Comparison of ENCODE assay signal across 17 cellular contexts in the genomic region with DNA sequence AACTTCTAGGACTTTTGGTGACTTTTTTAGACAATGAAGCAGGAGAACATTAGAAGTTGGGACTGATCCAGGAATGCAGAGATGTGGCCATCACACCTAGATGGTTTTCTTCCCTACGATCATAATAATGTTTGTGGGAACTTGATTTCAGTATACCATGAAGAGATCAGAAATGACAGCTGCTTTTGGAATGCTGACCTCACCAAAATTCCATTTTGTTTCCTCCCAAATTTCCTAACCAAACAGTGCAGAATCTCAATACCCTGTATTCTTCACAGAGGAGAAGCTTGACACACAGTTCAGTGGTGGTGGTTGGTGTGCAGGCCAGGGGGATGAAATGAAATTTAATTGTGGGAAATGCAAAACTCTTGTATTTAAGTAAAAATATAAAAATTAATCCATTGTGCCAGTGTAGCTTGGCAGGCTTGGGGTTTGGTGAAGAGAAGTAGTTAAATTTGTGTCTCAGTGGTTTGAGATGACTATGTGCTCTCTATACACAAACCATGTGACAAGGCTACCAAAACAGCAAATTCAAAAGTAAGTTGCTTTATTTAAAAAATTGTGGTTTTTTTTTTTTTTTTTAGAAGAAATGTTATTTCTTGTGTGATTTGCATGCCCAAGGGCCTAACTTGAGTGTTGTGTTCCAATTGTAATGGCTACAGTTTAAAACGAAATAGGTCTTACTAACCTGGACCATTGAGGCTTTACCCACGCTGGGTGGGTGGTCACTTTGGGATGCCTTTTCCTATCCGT.
DNase-seq lines count a peak whose midpoint lies in the region; ATAC-seq, FAIRE-seq and TF ChIP-seq lines count a peak whose summit lies in the region.
"Had no signal": no experiment of that assay in that cellular context is flagged by ENCODE, and none has a peak within 500 bp of the region (broad histone marks: within the 10 kb centered on the region; RNA-seq: fewer than 3 reads in every experiment).

No MANE protein-coding gene starts in this region.

- H3K4me2 ChIP-seq in DOHH2 (ENCODE audit: low read length) (0 out of 2 replicates have a peak overlapping the region, but pooled peaks have one; percentile 22), GM12878 (ENCODE audit: control insufficient read depth, insufficient read depth) (peak overlapping the region; percentile 17)

- H3K9me3 Mint-ChIP-seq in stimulated activated effector memory CD8-positive, alpha-beta T cell treated with anti-CD3 and anti-CD28 coated beads, Interleukin-12 subunit alpha, Interleukin-12 subunit beta, amount 100 ng/mL, for 72 hours, result peaks cover 7% of the 10 kb centered on the region

- SMC1A ChIA-PET in GM12878 (lab: Charles Lee; ENCODE audit: uncharacterized antibody, unreplicated experiment), result interaction anchor here (0.7 to 2.6 kb wide), 18 partner anchors 7 to 168 kb away, joined by 3 to 15 read pairs (median 4); no protein-coding TSS in a partner anchor

- CTCF ChIA-PET in GM12878 (lab: Yijun Ruan, JAX), result interaction anchor here (0.6 to 1.6 kb wide), 4 partner anchors 8 to 129 kb away, joined by 4 to 9 read pairs (median 4); no protein-coding TSS in a partner anchor

- no peak overlapping the region for H3K27ac Mint-ChIP-seq in stimulated activated effector memory CD8-positive, alpha-beta T cell treated with anti-CD3 and anti-CD28 coated beads, Interleukin-12 subunit alpha, Interleukin-12 subunit beta, amount 100 ng/mL, for 72 hours

- RAD21 ChIA-PET in GM12878 (lab: Charles Lee; ENCODE audit: unreplicated experiment), result interaction anchor here (0.7 to 3.1 kb wide), 11 partner anchors 8 to 136 kb away, joined by 3 to 10 read pairs (median 4); no protein-coding TSS in a partner anchor

- H3K4me3 Mint-ChIP-seq in stimulated activated effector memory CD8-positive, alpha-beta T cell treated with anti-CD3 and anti-CD28 coated beads, Interleukin-12 subunit alpha, Interleukin-12 subunit beta, amount 100 ng/mL, for 72 hours, result no peak overlapping the region
- H3K4me3 Mint-ChIP-seq: activated T-cell treated with anti-CD3 and anti-CD28 coated beads, Interleukin-2, amount 50 U/mL, for 4 hours; neural crest cell had no signal

- no TSS peak for BruUV-seq in GM12878 (replicated peaks; lab: Mats Ljungman, UMichigan)

- H3K9me3 ChIP-seq in DOHH2 (ENCODE audit: control insufficient read depth, insufficient read depth, low read length) (no peaks in the 10 kb centered on the region), GM12878 (replicated peaks; ENCODE audit: control insufficient read depth, insufficient read depth, low read length) (peaks cover 22% of the 10 kb centered on the region)
- H3K9me3 ChIP-seq: HAP-1 had no signal

- H3K4me1 ChIP-seq in DOHH2 (ENCODE audit: control insufficient read depth, low read length) (peaks cover 17% of the 10 kb centered on the region), GM12878 (ENCODE audit: control insufficient read depth, insufficient read depth, low read length) (peaks cover 17% of the 10 kb centered on the region)
- H3K4me1 ChIP-seq: HAP-1, left lung had no signal

- H3K4me3 ChIP-seq in DOHH2 (ENCODE audit: low read length) (no peak overlapping the region), GM12878 (no peak overlapping the region)
- H3K4me3 ChIP-seq: HAP-1, left lung had no signal

- H3K27ac ChIP-seq in DOHH2 (ENCODE audit: low read depth, low read length) (no peak overlapping the region), GM12878 (ENCODE audit: control insufficient read depth, insufficient read depth) (peak overlapping the region; percentile 50)
- H3K27ac ChIP-seq: left lung, WERI-Rb-1 had no signal

- H3K9ac ChIP-seq in GM12878 (ENCODE audit: control insufficient read depth, insufficient read depth, low read length), result no peak overlapping the region

- H3K4me1 Mint-ChIP-seq in stimulated activated effector memory CD8-positive, alpha-beta T cell treated with anti-CD3 and anti-CD28 coated beads, Interleukin-12 subunit alpha, Interleukin-12 subunit beta, amount 100 ng/mL, for 72 hours, result peaks cover 5% of the 10 kb centered on the region
- H3K4me1 Mint-ChIP-seq: neural crest cell had no signal

- H2AFZ ChIP-seq in GM12878 (ENCODE audit: control insufficient read depth, low read depth, low read length), result no peak overlapping the region

- DNase-seq in GM12878 (ENCODE audit: low read depth, low spot score) (peak; percentile 40), Right ventricle myocardium superior (no peak), RPMI8226 (no peak)
- DNase-seq in stimulated activated effector memory CD8-positive, alpha-beta T cell treated with anti-CD3 and anti-CD28 coated beads, Interleukin-12 subunit alpha, Interleukin-12 subunit beta, amount 100 ng/mL, for 72 hours (ENCODE audit: low spot score in 2 of 2), result no peak
- DNase-seq: activated T-cell treated with anti-CD3 and anti-CD28 coated beads, Interleukin-2, amount 50 U/mL, for 4 hours; effector CD4-positive, alpha-beta T cell; glutamatergic neuron; left lung; NCI-H1417 treated with DMSO at 0.1 percent for 48 hours; NCI-H524; WERI-Rb-1 had no signal

- FAIRE-seq in GM12878 (lab: Jason Lieb, UNC), result no peak

- H3K27me3 ChIP-seq in DOHH2 (ENCODE audit: control insufficient read depth, low read length), result no peaks in the 10 kb centered on the region
- no peaks in the 10 kb centered on the region for H3K27me3 ChIP-seq in GM12878 (replicated peaks in 1 of 2; ENCODE audit: control insufficient read depth in 2 of 2, insufficient read depth in 2 of 2, low read length in 1 of 2)
- H3K27me3 ChIP-seq: left lung had no signal

- TF ChIP-seq POLR2A in GM12878 (IDR thresholded peaks at IDR 0.05; ENCODE audit: low read depth, low read length), result no peak

- H3K36me3 Mint-ChIP-seq in stimulated activated effector memory CD8-positive, alpha-beta T cell treated with anti-CD3 and anti-CD28 coated beads, Interleukin-12 subunit alpha, Interleukin-12 subunit beta, amount 100 ng/mL, for 72 hours, result no peaks in the 10 kb centered on the region

- ATAC-seq in GM21529 (IDR thresholded peaks at IDR 0.05; ENCODE audit: unreplicated experiment), result peak; percentile 55
- ATAC-seq in HG03432 (IDR thresholded peaks at IDR 0.05; ENCODE audit: unreplicated experiment), result peak; percentile 71
- ATAC-seq in GM12878, result peak; percentile 78
- ATAC-seq in Right ventricle myocardium superior (ENCODE audit: poor library complexity), result no peak
- no peak for ATAC-seq in stimulated activated effector memory CD8-positive, alpha-beta T cell treated with anti-CD3 and anti-CD28 coated beads, Interleukin-12 subunit alpha, Interleukin-12 subunit beta, amount 100 ng/mL, for 72 hours
- no peak for ATAC-seq in GM19023 (IDR thresholded peaks at IDR 0.05; ENCODE audit: unreplicated experiment)
- ATAC-seq: left lung had no signal

- WGBS in GM12878 (ENCODE audit: insufficient coverage, insufficient replicate concordance, low lambda C conversion rate, missing lambda C conversion rate), result 11% methylated on average over 4 of the region's 4 CpGs

- H4K20me1 ChIP-seq in DOHH2 (ENCODE audit: control insufficient read depth, insufficient read depth, low read depth, low read length) (no peaks in the 10 kb centered on the region), GM12878 (ENCODE audit: control insufficient read depth, insufficient read depth) (no peaks in the 10 kb centered on the region)

- no peak for TF ChIP-seq CTCF in DOHH2 (IDR thresholded peaks at IDR 0.05; ENCODE audit: low read depth, low read length, poor library complexity, severe bottlenecking)
- TF ChIP-seq CTCF in GM12878 (IDR thresholded peaks at IDR 0.05 in 2 of 3, conservative IDR thresholded peaks at IDR 0.05 in 1 of 3; ENCODE audit: control insufficient read depth in 2 of 3, extremely low read depth in 1 of 3, insufficient read depth in 1 of 3, low read depth in 3 of 3, low read length in 3 of 3), result no peak

- TF ChIP-seq EP300 in GM12878 (IDR thresholded peaks at IDR 0.05; ENCODE audit: borderline replicate concordance in 1 of 2, control insufficient read depth in 1 of 2, low read depth in 2 of 2, low read length in 2 of 2), result no peak

- POLR2A ChIA-PET in GM12878 (lab: Charles Lee), result interaction anchor here (0.7 to 2.8 kb wide), 4 partner anchors 11 to 131 kb away, joined by 3 to 11 read pairs (median 4); no protein-coding TSS in a partner anchor

- intact Hi-C loops in GM12878 (cut with micrococcal nuclease; ENCODE audit: unreplicated experiment), result no loop called here
- intact Hi-C loops in Right ventricle myocardium superior (cut with DNase I), result no loop called here

- no peaks in the 10 kb centered on the region for H3K79me2 ChIP-seq in DOHH2 (ENCODE audit: control insufficient read depth, low read length)
- H3K79me2 ChIP-seq in GM12878 (ENCODE audit: control insufficient read depth, insufficient read depth, low read length), result no peaks in the 10 kb centered on the region; the same call in 1 of the 2 replicates

- no peaks in the 10 kb centered on the region for H3K36me3 ChIP-seq in DOHH2 (ENCODE audit: control insufficient read depth, low read length)
- peaks cover 3 to 4% of the 10 kb centered on the region in 2 experiments; a peak in 3 of 4 replicates for H3K36me3 ChIP-seq in GM12878 (ENCODE audit: control insufficient read depth in 2 of 2, insufficient read depth in 2 of 2, low read length in 1 of 2)
- H3K36me3 ChIP-seq: HAP-1, left lung, WERI-Rb-1 had no signal

- H3F3A ChIP-seq in DOHH2 (ENCODE audit: control insufficient read depth, insufficient read depth), result no peaks in the 10 kb centered on the region

- no peaks in the 10 kb centered on the region for H3K9me2 ChIP-seq in DOHH2 (replicated peaks; ENCODE audit: control insufficient read depth, low read length)

- TF ChIP-seq RAD21 in GM12878 (IDR thresholded peaks at IDR 0.05; ENCODE audit: insufficient read depth, low read depth, low read length), result no peak

- in situ Hi-C loops in GM12878 (cut with MboI), result no loop called here

TF ChIP-seq in GM12878, 131 proteins besides CTCF, POLR2A, EP300 and RAD21 (continues in another document):
- TF ChIP-seq NFIC (IDR thresholded peaks at IDR 0.05; ENCODE audit: low read depth, low read length) (peak; percentile 39), HDAC2 (IDR thresholded peaks at IDR 0.05) (no peak), MEF2A (IDR thresholded peaks at IDR 0.05; ENCODE audit: insufficient read depth, low read depth, low read length) (peak; percentile 68; the same call in 1 of the 2 replicates), JUNB (IDR thresholded peaks at IDR 0.05) (peak; percentile 40), MEF2B (IDR thresholded peaks at IDR 0.05; ENCODE audit: partially characterized antibody, poor library complexity, severe bottlenecking) (peak; percentile 35), ZNF384 (IDR thresholded peaks at IDR 0.05; ENCODE audit: borderline replicate concordance, low read depth, low read length) (peak; percentile 84)
- TF ChIP-seq, protein P1, sequence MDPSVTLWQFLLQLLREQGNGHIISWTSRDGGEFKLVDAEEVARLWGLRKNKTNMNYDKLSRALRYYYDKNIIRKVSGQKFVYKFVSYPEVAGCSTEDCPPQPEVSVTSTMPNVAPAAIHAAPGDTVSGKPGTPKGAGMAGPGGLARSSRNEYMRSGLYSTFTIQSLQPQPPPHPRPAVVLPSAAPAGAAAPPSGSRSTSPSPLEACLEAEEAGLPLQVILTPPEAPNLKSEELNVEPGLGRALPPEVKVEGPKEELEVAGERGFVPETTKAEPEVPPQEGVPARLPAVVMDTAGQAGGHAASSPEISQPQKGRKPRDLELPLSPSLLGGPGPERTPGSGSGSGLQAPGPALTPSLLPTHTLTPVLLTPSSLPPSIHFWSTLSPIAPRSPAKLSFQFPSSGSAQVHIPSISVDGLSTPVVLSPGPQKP (IDR thresholded peaks at IDR 0.05; ENCODE audit: low read depth, low read length), result no peak

Comparison
In these comparisons a context has a peak if more than half of its experiments do, and no peak if none do; other contexts are left out.
1. ATAC-seq: peak in GM21529 (single experiment), HG03432 (single experiment) and GM12878 (single experiment); none in Right ventricle myocardium superior (single experiment), stimulated activated effector memory CD8-positive, alpha-beta T cell treated with anti-CD3 and anti-CD28 coated beads, Interleukin-12 subunit alpha, Interleukin-12 subunit beta, amount 100 ng/mL, for 72 hours (single experiment) and GM19023 (single experiment).